In genomic region chr3:43528498-43529099, GRCh38 we compare ENCODE assay signal across 23 cellular contexts.
"Had no signal": no experiment of that assay in that cellular context is flagged by ENCODE, and none has a peak within 500 bp of the region (broad histone marks: within the 10 kb centered on the region; RNA-seq: fewer than 3 reads in every experiment).

No MANE protein-coding gene starts in this region.

- H3K4me3 Mint-ChIP-seq: mesothelial cell of epicardium; naive thymus-derived CD8-positive, alpha-beta T cell had no signal

- DNase-seq: dermis blood vessel endothelial cell; dorsolateral prefrontal cortex; effector CD4-positive, alpha-beta T cell; effector memory CD4-positive, alpha-beta T cell; foreskin keratinocyte; heart left ventricle; hypothalamus; left cardiac atrium; left lung; left ventricle myocardium superior; lower lobe of right lung; mesenchymal stem cell; mucosa of descending colon; naive B cell; naive thymus-derived CD8-positive, alpha-beta T cell had no signal

- H3K36me3 ChIP-seq: heart left ventricle, lower lobe of right lung had no signal

- H3K27me3 Mint-ChIP-seq: naive B cell; naive thymus-derived CD8-positive, alpha-beta T cell had no signal

- H3K4me2 ChIP-seq: hepatocyte had no signal

- H3K27me3 ChIP-seq: dorsolateral prefrontal cortex, esophagus muscularis mucosa, foreskin keratinocyte, gastroesophageal sphincter, heart left ventricle, hepatocyte, left lung had no signal

- H3K4me1 Mint-ChIP-seq: mesothelial cell of epicardium; naive B cell; naive thymus-derived CD8-positive, alpha-beta T cell had no signal

- H3K4me1 ChIP-seq: esophagus muscularis mucosa, gastroesophageal sphincter, left lung, lower lobe of right lung had no signal

- H3K27ac ChIP-seq: coronary artery, dorsolateral prefrontal cortex, esophagus muscularis mucosa, foreskin keratinocyte, gastroesophageal sphincter, heart left ventricle, hepatocyte, left lung, lower lobe of right lung had no signal

- H3K79me2 ChIP-seq: hepatocyte had no signal

- H3K27ac Mint-ChIP-seq: mesothelial cell of epicardium; naive B cell; naive thymus-derived CD8-positive, alpha-beta T cell had no signal

- H3K9me3 ChIP-seq: esophagus muscularis mucosa, gastroesophageal sphincter had no signal

- FAIRE-seq: endothelial cell of umbilical vein, islet of Langerhans, keratinocyte had no signal

- ATAC-seq: foreskin keratinocyte; gastroesophageal sphincter; heart left ventricle; left cardiac atrium; left lung; left ventricle myocardium superior; lower lobe of right lung; mucosa of descending colon; naive thymus-derived CD8-positive, alpha-beta T cell had no signal

- H3K4me3 ChIP-seq: coronary artery, dorsolateral prefrontal cortex, esophagus muscularis mucosa, gastroesophageal sphincter, heart left ventricle, hepatocyte, left lung, lower lobe of right lung, mucosa of descending colon had no signal

- H2AFZ ChIP-seq: hepatocyte had no signal
